Comparison of ENCODE assay signal across 31 cellular contexts in the genomic region with DNA sequence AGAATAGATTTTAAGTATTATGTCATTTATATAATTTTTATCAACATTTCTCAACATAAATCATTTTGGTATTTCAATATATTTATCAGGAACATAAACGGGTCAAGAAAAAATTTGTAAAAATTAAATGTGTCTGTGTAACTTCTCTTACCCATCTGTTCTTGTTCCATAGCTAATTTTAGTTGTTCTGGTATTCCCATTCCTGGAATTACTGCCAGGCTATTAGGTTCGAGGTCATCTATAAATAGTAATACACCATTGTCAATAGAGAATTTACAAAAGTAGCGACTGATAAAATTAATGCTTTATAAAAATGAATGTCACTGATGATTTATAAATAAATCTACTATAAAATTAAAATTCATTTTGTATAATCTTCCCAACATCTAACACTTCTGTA. TPM values are rescaled to one million over a fixed set of nuclear protein-coding genes. Genes with fewer than 3 reads are reported as not detected.
"Had no signal": no experiment of that assay in that cellular context is flagged by ENCODE, and none has a peak within 500 bp of the region (broad histone marks: within the 10 kb centered on the region; RNA-seq: fewer than 3 reads in every experiment).

No MANE protein-coding gene starts in this region.

- H3K4me3 Mint-ChIP-seq: activated CD4-positive, alpha-beta memory T cell treated with anti-CD3 and anti-CD28 coated beads, Interleukin-2, amount 10 ng/mL, durations not matched to agents 7 days and 5 days; activated CD4-positive, alpha-beta T cell treated with anti-CD3 and anti-CD28 coated beads, Interleukin-2, amount 10 ng/mL, durations not matched to agents 7 days and 5 days; activated naive CD4-positive, alpha-beta T cell treated with anti-CD3 and anti-CD28 coated beads, Interleukin-2, amount 50 U/mL, for 24 hours; activated naive CD8-positive, alpha-beta T cell treated with anti-CD3 and anti-CD28 coated beads, Interleukin-2, amount 50 U/mL, for 24 hours; central memory CD8-positive, alpha-beta T cell; dendritic cell treated with granulocyte-macrophage colony-stimulating factor and Interleukin-4, amounts not matched to agents 40 ng/mL and 50 ng/mL, for 4 days; naive thymus-derived CD4-positive, alpha-beta T cell; T-helper 17 cell had no signal

- H3K9ac ChIP-seq: SK-N-SH had no signal

- H3K4me1 Mint-ChIP-seq: activated CD4-positive, alpha-beta memory T cell treated with anti-CD3 and anti-CD28 coated beads, Interleukin-2, amount 10 ng/mL, durations not matched to agents 7 days and 5 days; activated CD4-positive, alpha-beta T cell treated with anti-CD3 and anti-CD28 coated beads, Interleukin-2, amount 10 ng/mL, durations not matched to agents 7 days and 5 days; central memory CD8-positive, alpha-beta T cell had no signal

- H3K4me2 ChIP-seq: SK-N-SH had no signal

- H3K27me3 ChIP-seq: left lung, ovary, sigmoid colon, testis, transverse colon had no signal

- H3K9me3 Mint-ChIP-seq: activated CD4-positive, alpha-beta memory T cell treated with anti-CD3 and anti-CD28 coated beads, Interleukin-2, amount 10 ng/mL, durations not matched to agents 7 days and 5 days; activated CD4-positive, alpha-beta T cell treated with anti-CD3 and anti-CD28 coated beads, Interleukin-2, amount 10 ng/mL, durations not matched to agents 7 days and 5 days; activated naive CD4-positive, alpha-beta T cell treated with anti-CD3 and anti-CD28 coated beads, Interleukin-2, amount 50 U/mL, for 24 hours; activated naive CD8-positive, alpha-beta T cell treated with anti-CD3 and anti-CD28 coated beads, Interleukin-2, amount 50 U/mL, for 24 hours; activated T-helper 2 cell treated with anti-CD3 and anti-CD28 coated beads, Interferon-gamma antibody, Interleukin-2, Interleukin-4, amounts not matched to agents 10 μg/mL and 5 μg/mL and 100 μg/mL, durations not matched to agents 14 hours and 24 hours and 36 hours; central memory CD8-positive, alpha-beta T cell; dendritic cell treated with granulocyte-macrophage colony-stimulating factor and Interleukin-4, amounts not matched to agents 40 ng/mL and 50 ng/mL, for 4 days; naive thymus-derived CD4-positive, alpha-beta T cell had no signal

- H3K36me3 ChIP-seq: ovary had no signal

- DNase-seq: activated CD4-positive, alpha-beta memory T cell treated with anti-CD3 and anti-CD28 coated beads, Interleukin-2, amount 10 ng/mL, durations not matched to agents 7 days and 5 days; activated CD4-positive, alpha-beta T cell treated with anti-CD3 and anti-CD28 coated beads, Interleukin-2, amount 10 ng/mL, durations not matched to agents 7 days and 5 days; activated CD4-positive, CD25-positive, alpha-beta regulatory T cell treated with anti-CD3 and anti-CD28 coated beads, Interleukin-2, amount 50 U/mL, for 72 hours; activated CD8-positive, alpha-beta memory T cell treated with anti-CD3 and anti-CD28 coated beads, Interleukin-2, amount 50 U/mL, for 48 hours; activated naive CD8-positive, alpha-beta T cell treated with anti-CD3 and anti-CD28 coated beads, Interleukin-2, amount 50 U/mL, for 24 hours; activated T-cell treated with anti-CD3 and anti-CD28 coated beads, Interleukin-2, amount 50 U/mL, for 48 hours; amygdala; effector CD4-positive, alpha-beta T cell; glutamatergic neuron; hippocampal formation; kidney glomerular epithelial cell; left lung; naive thymus-derived CD4-positive, alpha-beta T cell; ovary; retina; sigmoid colon; SK-N-SH; stimulated activated naive CD8-positive, alpha-beta T cell treated with anti-CD3 and anti-CD28 coated beads, Interleukin-15, Interleukin-2, amounts not matched to agents 100 U/mL and 50 U/mL, for 24 hours; T-helper 17 cell; T1000; testis; transverse colon had no signal

- H3K9me3 ChIP-seq: left lung, ovary, sigmoid colon, SK-N-SH, testis, transverse colon had no signal

- H3K4me1 ChIP-seq: left lung, sigmoid colon, testis, transverse colon had no signal

- H3K4me3 ChIP-seq: left lung, ovary, sigmoid colon, testis, transverse colon had no signal

- H3K27me3 Mint-ChIP-seq: activated CD4-positive, alpha-beta memory T cell treated with anti-CD3 and anti-CD28 coated beads, Interleukin-2, amount 10 ng/mL, durations not matched to agents 7 days and 5 days; activated CD4-positive, alpha-beta T cell treated with anti-CD3 and anti-CD28 coated beads, Interleukin-2, amount 10 ng/mL, durations not matched to agents 7 days and 5 days; activated naive CD4-positive, alpha-beta T cell treated with anti-CD3 and anti-CD28 coated beads, Interleukin-2, amount 50 U/mL, for 24 hours; activated naive CD8-positive, alpha-beta T cell treated with anti-CD3 and anti-CD28 coated beads, Interleukin-2, amount 50 U/mL, for 24 hours; central memory CD8-positive, alpha-beta T cell; dendritic cell treated with granulocyte-macrophage colony-stimulating factor and Interleukin-4, amounts not matched to agents 40 ng/mL and 50 ng/mL, for 4 days; naive thymus-derived CD4-positive, alpha-beta T cell; progenitor cell of endocrine pancreas; T-helper 17 cell had no signal

- H3K27ac ChIP-seq: left lung, ovary, sigmoid colon, testis, transverse colon had no signal

- FAIRE-seq: endometrium, frontal cortex, urothelium cell line had no signal

- H3K27ac Mint-ChIP-seq: activated CD4-positive, alpha-beta memory T cell treated with anti-CD3 and anti-CD28 coated beads, Interleukin-2, amount 10 ng/mL, durations not matched to agents 7 days and 5 days; activated CD4-positive, alpha-beta T cell treated with anti-CD3 and anti-CD28 coated beads, Interleukin-2, amount 10 ng/mL, durations not matched to agents 7 days and 5 days; activated naive CD4-positive, alpha-beta T cell treated with anti-CD3 and anti-CD28 coated beads, Interleukin-2, amount 50 U/mL, for 24 hours; activated naive CD8-positive, alpha-beta T cell treated with anti-CD3 and anti-CD28 coated beads, Interleukin-2, amount 50 U/mL, for 24 hours; dendritic cell treated with granulocyte-macrophage colony-stimulating factor and Interleukin-4, amounts not matched to agents 40 ng/mL and 50 ng/mL, for 4 days; naive thymus-derived CD4-positive, alpha-beta T cell; progenitor cell of endocrine pancreas; T-helper 17 cell had no signal

RNA-seq across cellular contexts. Expression of gene LIMS2, which starts 47.5 kb away (rescaled TPM):
- polyA plus RNA-seq: neural cell had no signal
